Comparison of ENCODE assay signal across 32 cellular contexts in genomic region chr7:16880469-16881034, GRCh38. TPM values are rescaled to one million over a fixed set of nuclear protein-coding genes. Genes with fewer than 3 reads are reported as not detected.
A peak's percentile ranks its signal among the peaks of the same experiment; 100 is the strongest.
DNase-seq lines count a peak whose midpoint lies in the region; FAIRE-seq and TF ChIP-seq lines count a peak whose summit lies in the region.
"Had no signal": no experiment of that assay in that cellular context is flagged by ENCODE, and none has a peak within 500 bp of the region (broad histone marks: within the 10 kb centered on the region; RNA-seq: fewer than 3 reads in every experiment).

No MANE protein-coding gene starts in this region.

- FAIRE-seq in small intestine (lab: Jason Lieb, UNC) = no peak
- FAIRE-seq: GM12878 had no signal

- no peaks in the 10 kb centered on the region for H3K4me1 ChIP-seq in small intestine (ENCODE audit: control insufficient read depth in 2 of 2, insufficient read depth in 1 of 2, low read depth in 1 of 2, low read length in 1 of 2)
- H3K4me1 ChIP-seq: suprapubic skin, uterus had no signal

- 19 to 61% (median 36%) methylated on average over 3 of the region's 3 CpGs for WGBS in small intestine, 3 donors

- H3K36me3 Mint-ChIP-seq in mesothelial cell of epicardium = no peaks in the 10 kb centered on the region
- H3K36me3 Mint-ChIP-seq: activated CD8-positive, alpha-beta memory T cell treated with anti-CD3 and anti-CD28 coated beads, Interleukin-2, amount 10 ng/mL, durations not matched to agents 7 days and 5 days; CD8-positive, alpha-beta memory T cell; natural killer cell treated with Interleukin-12 subunit alpha and Interleukin-12 subunit beta and Interleukin-15 and Interleukin-18, amount 100 ng/mL, for 72 hours; stimulated activated naive B cell treated with anti-CD40 and anti-IgM and Interleukin-4, amounts not matched to agents 10 μg/mL and 1 μg/mL and 100 μg/mL, for 72 hours had no signal

- no peaks in the 10 kb centered on the region for H3K27me3 Mint-ChIP-seq in mesothelial cell of epicardium (ENCODE audit: low read depth)
- H3K27me3 Mint-ChIP-seq: stimulated activated naive B cell treated with anti-CD40 and anti-IgM and Interleukin-4, amounts not matched to agents 10 μg/mL and 1 μg/mL and 100 μg/mL, for 72 hours had no signal

- DNase-seq in HT-29 (ENCODE audit: low spot score) = peak; percentile 45
- DNase-seq in mesothelial cell of epicardium (ENCODE audit: low spot score in 2 of 2, unreplicated experiment in 2 of 2) = no peak
- peak; percentile 80 for DNase-seq in small intestine
- no peak for DNase-seq in GM13977 (ENCODE audit: low spot score)
- DNase-seq in NCI-H345 treated with DMSO at 0.1 percent for 48 hours (lab: John Stamatoyannopoulos, UW; ENCODE audit: unreplicated experiment) = no peak
- no peak for DNase-seq in KBM-7
- DNase-seq: activated CD8-positive, alpha-beta memory T cell treated with anti-CD3 and anti-CD28 coated beads, Interleukin-2, amount 10 ng/mL, durations not matched to agents 7 days and 5 days; activated gamma-delta T cell treated with Interleukin-2 at 50 U/mL for 16 hours; activated T-cell treated with anti-CD3 and anti-CD28 coated beads, Interleukin-2, amount 50 U/mL, for 48 hours; caudate nucleus; CD8-positive, alpha-beta memory T cell; DMS153; glutamatergic neuron; left ventricle myocardium superior; midbrain; NCI-H1436 treated with DMSO at 0.1 percent for 48 hours; NCI-H446 treated with DMSO at 0.1 percent for 48 hours; retina; stimulated activated naive B cell treated with anti-CD40 and anti-IgM and Interleukin-4, amounts not matched to agents 10 μg/mL and 1 μg/mL and 100 μg/mL, for 72 hours; uterus had no signal

- H3K27ac ChIP-seq in VCaP (peak overlapping the region; percentile 73), small intestine (ENCODE audit: low read depth in 1 of 2, low read length in 1 of 2) (peak overlapping the region; percentile 86)
- H3K27ac ChIP-seq: suprapubic skin, uterus had no signal

- H3K4me3 Mint-ChIP-seq in mesothelial cell of epicardium = no peak overlapping the region
- H3K4me3 Mint-ChIP-seq: activated CD8-positive, alpha-beta memory T cell treated with anti-CD3 and anti-CD28 coated beads, Interleukin-2, amount 10 ng/mL, durations not matched to agents 7 days and 5 days; CD8-positive, alpha-beta memory T cell; natural killer cell treated with Interleukin-12 subunit alpha and Interleukin-12 subunit beta and Interleukin-15 and Interleukin-18, amount 100 ng/mL, for 72 hours; stimulated activated naive B cell treated with anti-CD40 and anti-IgM and Interleukin-4, amounts not matched to agents 10 μg/mL and 1 μg/mL and 100 μg/mL, for 72 hours; T-helper 1 cell treated with Interleukin-12 subunit alpha and Interleukin-12 subunit beta and Interleukin-4 antibody, amounts not matched to agents 30 μg/mL and 1 μg/mL, for 36 hours had no signal

- peak overlapping the region in 1 of 2 donors; percentile 63 for H3K4me3 ChIP-seq in small intestine (ENCODE audit: low read depth in 1 of 2, low read length in 2 of 2)
- H3K4me3 ChIP-seq: GM12878, HAP-1, suprapubic skin, uterus had no signal

- no peaks in the 10 kb centered on the region for H3K9me3 Mint-ChIP-seq in mesothelial cell of epicardium
- H3K9me3 Mint-ChIP-seq: CD8-positive, alpha-beta memory T cell; natural killer cell treated with Interleukin-12 subunit alpha and Interleukin-12 subunit beta and Interleukin-15 and Interleukin-18, amount 100 ng/mL, for 72 hours; stimulated activated naive B cell treated with anti-CD40 and anti-IgM and Interleukin-4, amounts not matched to agents 10 μg/mL and 1 μg/mL and 100 μg/mL, for 72 hours; T-helper 1 cell treated with Interleukin-12 subunit alpha and Interleukin-12 subunit beta and Interleukin-4 antibody, amounts not matched to agents 30 μg/mL and 1 μg/mL, for 36 hours had no signal

- no peak for TF ChIP-seq CTCF in VCaP (conservative IDR thresholded peaks at IDR 0.05)
- no peak for TF ChIP-seq CTCF in mesothelial cell of epicardium (IDR thresholded peaks at IDR 0.05; ENCODE audit: unreplicated experiment)
- no peak for TF ChIP-seq CTCF in GM13977 (IDR thresholded peaks at IDR 0.05; ENCODE audit: extremely low read depth, insufficient read depth, missing control alignments)

- no peaks in the 10 kb centered on the region for H3K36me3 ChIP-seq in small intestine (ENCODE audit: control insufficient read depth in 2 of 2, insufficient read depth in 2 of 2, low read length in 2 of 2)
- H3K36me3 ChIP-seq: HAP-1, suprapubic skin, uterus had no signal

- H3K9me3 ChIP-seq in small intestine (ENCODE audit: control insufficient read depth, low read depth) = no peaks in the 10 kb centered on the region
- H3K9me3 ChIP-seq: HAP-1, suprapubic skin, uterus had no signal

- peak overlapping the region; percentile 50 for H3K27ac Mint-ChIP-seq in mesothelial cell of epicardium
- H3K27ac Mint-ChIP-seq: activated CD8-positive, alpha-beta memory T cell treated with anti-CD3 and anti-CD28 coated beads, Interleukin-2, amount 10 ng/mL, durations not matched to agents 7 days and 5 days; CD8-positive, alpha-beta memory T cell; natural killer cell treated with Interleukin-12 subunit alpha and Interleukin-12 subunit beta and Interleukin-15 and Interleukin-18, amount 100 ng/mL, for 72 hours; stimulated activated naive B cell treated with anti-CD40 and anti-IgM and Interleukin-4, amounts not matched to agents 10 μg/mL and 1 μg/mL and 100 μg/mL, for 72 hours; T-helper 1 cell treated with Interleukin-12 subunit alpha and Interleukin-12 subunit beta and Interleukin-4 antibody, amounts not matched to agents 30 μg/mL and 1 μg/mL, for 36 hours had no signal

- peaks cover 16% of the 10 kb centered on the region for H3K4me1 Mint-ChIP-seq in mesothelial cell of epicardium
- H3K4me1 Mint-ChIP-seq: activated CD8-positive, alpha-beta memory T cell treated with anti-CD3 and anti-CD28 coated beads, Interleukin-2, amount 10 ng/mL, durations not matched to agents 7 days and 5 days; CD8-positive, alpha-beta memory T cell; stimulated activated naive B cell treated with anti-CD40 and anti-IgM and Interleukin-4, amounts not matched to agents 10 μg/mL and 1 μg/mL and 100 μg/mL, for 72 hours had no signal

- in situ Hi-C loops in GM13977 (cut with MboI; ENCODE audit: low pct_unique_long_range_greater_than_20kb, low sequenced_read_pairs, unreplicated experiment) (no loop called here), KBM-7 (cut with MboI; ENCODE audit: low pct_unique_long_range_greater_than_20kb, low sequenced_read_pairs) (no loop called here)

- H3K27me3 ChIP-seq in small intestine (ENCODE audit: control insufficient read depth in 2 of 2, insufficient read depth in 2 of 2, low read length in 2 of 2) = no peaks in the 10 kb centered on the region
- H3K27me3 ChIP-seq: suprapubic skin, uterus had no signal

RNA-seq across cellular contexts. Expression of gene AGR3, which starts 1.2 kb away (rescaled TPM):
- total RNA-seq in HT-29 (2014; rRNA removed; shearing (Covaris generic)) = 6.2 and 17.9 TPM in 2 replicates
- 1.7 to 2.1 TPM (median 2.0 TPM) in 3 replicates for total RNA-seq in mesothelial cell of epicardium
- polyA plus RNA-seq in small intestine = 100 to 1,000 TPM; 215 to 509 (median 251) TPM
- total RNA-seq: activated CD8-positive, alpha-beta memory T cell treated with anti-CD3 and anti-CD28 coated beads, Interleukin-2, amount 10 ng/mL, durations not matched to agents 7 days and 5 days; CD8-positive, alpha-beta memory T cell; esophagus mucosa; fibroblast of villous mesenchyme; GM12878; left ventricle myocardium superior; natural killer cell treated with Interleukin-12 subunit alpha and Interleukin-12 subunit beta and Interleukin-15 and Interleukin-18, amount 100 ng/mL, for 72 hours; osteocyte; Right ventricle myocardium inferior; skeletal muscle tissue had no signal
- polyA plus RNA-seq: BJ; CD8-positive, alpha-beta memory T cell; GM12878 had no signal

Comparison
In these comparisons a context has a peak if more than half of its experiments do, and no peak if none do; other contexts are left out.
1. DNase-seq: peak in HT-29 (single experiment) and small intestine (single experiment); none in mesothelial cell of epicardium (0 of 2), GM13977 (single experiment), NCI-H345 treated with DMSO at 0.1 percent for 48 hours (single experiment) and KBM-7 (single experiment).